In the genomic region with DNA sequence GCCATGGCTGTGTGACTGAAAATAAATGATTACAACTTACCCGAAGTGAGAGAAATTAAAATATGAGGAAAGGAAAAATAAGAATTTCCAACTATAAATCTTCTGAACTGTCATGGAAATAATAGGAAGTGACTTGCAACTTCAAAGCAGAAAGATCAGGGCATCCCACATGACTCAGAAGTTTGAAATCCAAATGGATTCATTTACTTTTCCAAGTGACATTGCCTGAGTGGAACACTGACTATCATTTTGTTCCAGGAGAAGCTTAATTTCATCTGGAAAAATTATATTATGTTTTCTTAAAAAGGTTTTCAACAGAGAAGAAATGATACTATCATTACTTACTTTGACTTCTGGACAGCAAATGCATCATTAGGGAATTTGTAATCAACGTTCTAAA, we compare ENCODE assay signal across 21 cellular contexts.
A peak's percentile ranks its signal among the peaks of the same experiment; 100 is the strongest.
DNase-seq lines count a peak whose midpoint lies in the region; ATAC-seq, FAIRE-seq and TF ChIP-seq lines count a peak whose summit lies in the region.
"Had no signal": no experiment of that assay in that cellular context is flagged by ENCODE, and none has a peak within 500 bp of the region (broad histone marks: within the 10 kb centered on the region; RNA-seq: fewer than 3 reads in every experiment).

No MANE protein-coding gene starts in this region.

- no peaks in the 10 kb centered on the region for H3K36me3 Mint-ChIP-seq in GM23338 (ENCODE audit: low read depth)
- H3K36me3 Mint-ChIP-seq: activated CD8-positive, alpha-beta memory T cell treated with anti-CD3 and anti-CD28 coated beads, Interleukin-2, amount 10 ng/mL, durations not matched to agents 7 days and 5 days; CD4-positive, CD25-positive, alpha-beta regulatory T cell had no signal

- no peaks in the 10 kb centered on the region for H4K20me1 ChIP-seq in GM23338 (replicated peaks; ENCODE audit: insufficient read depth)

- H3K4me2 ChIP-seq in GM23338, result no peak overlapping the region

- no peak for FAIRE-seq in H54 (lab: Jason Lieb, UNC)

- no peak overlapping the region for H3K27ac Mint-ChIP-seq in GM23338
- H3K27ac Mint-ChIP-seq: activated B cell treated with CpG ODN at 0.5 μM for 24 hours; activated CD8-positive, alpha-beta memory T cell treated with anti-CD3 and anti-CD28 coated beads, Interleukin-2, amount 10 ng/mL, durations not matched to agents 7 days and 5 days; activated T-cell treated with anti-CD3 and anti-CD28 coated beads, Interleukin-2, amount 50 U/mL, for 72 hours; CD4-positive, CD25-positive, alpha-beta regulatory T cell had no signal

- peaks cover 21% of the 10 kb centered on the region for H3K4me1 ChIP-seq in SJSA1 (replicated peaks)
- H3K4me1 ChIP-seq in GM23338 (ENCODE audit: insufficient read depth), result no peaks in the 10 kb centered on the region
- H3K4me1 ChIP-seq: adrenal gland, HAP-1, heart left ventricle, upper lobe of left lung had no signal

- no peak for TF ChIP-seq CTCF in fibroblast of the aortic adventitia (IDR thresholded peaks at IDR 0.05; ENCODE audit: insufficient read depth, low read length)
- no peak for TF ChIP-seq CTCF in GM23338 (conservative IDR thresholded peaks at IDR 0.05; ENCODE audit: low read depth in 2 of 2)

- peaks cover 4% of the 10 kb centered on the region; the same call in 1 of the 2 replicates for H3K9me2 ChIP-seq in GM23338 (ENCODE audit: insufficient read depth)

- DNase-seq in H54 (ENCODE audit: insufficient read length, low spot score) (peak; percentile 42), SJSA1 (ENCODE audit: low read depth in 1 of 2, low spot score in 2 of 2) (no peak), fibroblast of the aortic adventitia (ENCODE audit: low read depth) (peak; percentile 44), T1000 (lab: John Stamatoyannopoulos, UW) (no peak), GM23338 (ENCODE audit: low spot score) (no peak), NCI-H187 treated with DMSO at 0.1 percent for 48 hours (lab: John Stamatoyannopoulos, UW) (no peak), NCI-H2107 treated with DMSO at 0.1 percent for 48 hours (lab: John Stamatoyannopoulos, UW; ENCODE audit: unreplicated experiment) (no peak)
- DNase-seq: activated B cell treated with CpG ODN at 0.5 μM for 24 hours; activated CD8-positive, alpha-beta memory T cell treated with anti-CD3 and anti-CD28 coated beads, Interleukin-2, amount 10 ng/mL, durations not matched to agents 7 days and 5 days; activated naive CD4-positive, alpha-beta T cell treated with Interleukin-2 at 50 U/mL for 16 hours; activated T-cell treated with anti-CD3 and anti-CD28 coated beads, Interleukin-2, amount 50 U/mL, for 72 hours; adrenal gland; CD4-positive, CD25-positive, alpha-beta regulatory T cell; heart left ventricle; NCI-H1436; NCI-H774; posterior cingulate gyrus; right cardiac atrium; stimulated activated CD4-positive, alpha-beta T cell treated with anti-CD3 and anti-CD28 coated beads, Interleukin-2, amount 100 ng/mL, for 48 hours; upper lobe of left lung had no signal

- no peaks in the 10 kb centered on the region for H3K27me3 Mint-ChIP-seq in GM23338 (ENCODE audit: insufficient read depth, low read depth, poor library complexity)
- H3K27me3 Mint-ChIP-seq: activated B cell treated with CpG ODN at 0.5 μM for 24 hours; activated CD8-positive, alpha-beta memory T cell treated with anti-CD3 and anti-CD28 coated beads, Interleukin-2, amount 10 ng/mL, durations not matched to agents 7 days and 5 days; CD4-positive, CD25-positive, alpha-beta regulatory T cell had no signal

- no peaks in the 10 kb centered on the region for H3K4me1 Mint-ChIP-seq in GM23338
- H3K4me1 Mint-ChIP-seq: activated B cell treated with CpG ODN at 0.5 μM for 24 hours; activated CD8-positive, alpha-beta memory T cell treated with anti-CD3 and anti-CD28 coated beads, Interleukin-2, amount 10 ng/mL, durations not matched to agents 7 days and 5 days; CD4-positive, CD25-positive, alpha-beta regulatory T cell had no signal

- no peaks in the 10 kb centered on the region; the same call in 1 of the 2 replicates for H3K36me3 ChIP-seq in SJSA1
- H3K36me3 ChIP-seq in GM23338 (ENCODE audit: insufficient read depth), result no peaks in the 10 kb centered on the region
- H3K36me3 ChIP-seq: adrenal gland, HAP-1, heart left ventricle, upper lobe of left lung had no signal

- no peaks in the 10 kb centered on the region for H3F3A ChIP-seq in GM23338 (replicated peaks; ENCODE audit: low read depth)

- H3K27ac ChIP-seq in SJSA1 (0 out of 2 replicates have a peak overlapping the region, but pooled peaks have one; percentile 4), GM23338 (ENCODE audit: low read depth) (no peak overlapping the region)
- H3K27ac ChIP-seq: adrenal gland, heart left ventricle, upper lobe of left lung had no signal

- peaks cover 4% of the 10 kb centered on the region for H3K9me3 ChIP-seq in SJSA1 (replicated peaks)
- H3K9me3 ChIP-seq: adrenal gland, HAP-1, heart left ventricle, upper lobe of left lung had no signal

- no peak overlapping the region for H3K4me3 Mint-ChIP-seq in GM23338
- H3K4me3 Mint-ChIP-seq: activated B cell treated with CpG ODN at 0.5 μM for 24 hours; activated CD8-positive, alpha-beta memory T cell treated with anti-CD3 and anti-CD28 coated beads, Interleukin-2, amount 10 ng/mL, durations not matched to agents 7 days and 5 days; activated T-cell treated with anti-CD3 and anti-CD28 coated beads, Interleukin-2, amount 50 U/mL, for 72 hours; CD4-positive, CD25-positive, alpha-beta regulatory T cell had no signal

- TF ChIP-seq POLR2A in H54 (IDR thresholded peaks at IDR 0.05; ENCODE audit: low read depth, low read length), result no peak

- no peak overlapping the region for H3K4me3 ChIP-seq in SJSA1
- H3K4me3 ChIP-seq in fibroblast of the aortic adventitia (ENCODE audit: low read depth, low read length), result no peak overlapping the region
- H3K4me3 ChIP-seq in GM23338, result no peak overlapping the region
- H3K4me3 ChIP-seq: adrenal gland, HAP-1, heart left ventricle, upper lobe of left lung had no signal

- no peak overlapping the region for H2AFZ ChIP-seq in GM23338

- H3K79me2 ChIP-seq in GM23338 (replicated peaks; ENCODE audit: insufficient read depth), result no peaks in the 10 kb centered on the region

- H3K9me3 Mint-ChIP-seq in GM23338, result 0 out of 3 replicates have a peak, but pooled peaks cover 2% of the 10 kb centered on the region

- ATAC-seq in GM23338, result no peak
- ATAC-seq: activated CD8-positive, alpha-beta memory T cell treated with anti-CD3 and anti-CD28 coated beads, Interleukin-2, amount 10 ng/mL, durations not matched to agents 7 days and 5 days; activated T-cell treated with anti-CD3 and anti-CD28 coated beads, Interleukin-2, amount 50 U/mL, for 72 hours; heart left ventricle; right cardiac atrium had no signal

- H3K27me3 ChIP-seq in SJSA1 (replicated peaks) (peaks cover 4% of the 10 kb centered on the region; the same call in 1 of the 2 replicates), GM23338 (ENCODE audit: insufficient read depth) (no peaks in the 10 kb centered on the region)
- H3K27me3 ChIP-seq: adrenal gland, heart left ventricle, upper lobe of left lung had no signal

TF ChIP-seq in GM23338, 12 proteins besides CTCF, POLR2A, EP300 and RAD21 (continues in another document):
- TF ChIP-seq CREB1 (CRISPR knock-in tag; IDR thresholded peaks at IDR 0.05; ENCODE audit: low read depth) (no peak), EZH2phosphoT487 (IDR thresholded peaks at IDR 0.05; ENCODE audit: unreplicated experiment) (no peak), ZNF114 (CRISPR knock-in tag; IDR thresholded peaks at IDR 0.05) (no peak), STAT1 (IDR thresholded peaks at IDR 0.05; ENCODE audit: unreplicated experiment) (no peak), NANOG (IDR thresholded peaks at IDR 0.05; ENCODE audit: borderline replicate concordance) (no peak), POLR2AphosphoS5 (IDR thresholded peaks at IDR 0.05; ENCODE audit: low read depth) (no peak)
- TF ChIP-seq, protein P1, sequence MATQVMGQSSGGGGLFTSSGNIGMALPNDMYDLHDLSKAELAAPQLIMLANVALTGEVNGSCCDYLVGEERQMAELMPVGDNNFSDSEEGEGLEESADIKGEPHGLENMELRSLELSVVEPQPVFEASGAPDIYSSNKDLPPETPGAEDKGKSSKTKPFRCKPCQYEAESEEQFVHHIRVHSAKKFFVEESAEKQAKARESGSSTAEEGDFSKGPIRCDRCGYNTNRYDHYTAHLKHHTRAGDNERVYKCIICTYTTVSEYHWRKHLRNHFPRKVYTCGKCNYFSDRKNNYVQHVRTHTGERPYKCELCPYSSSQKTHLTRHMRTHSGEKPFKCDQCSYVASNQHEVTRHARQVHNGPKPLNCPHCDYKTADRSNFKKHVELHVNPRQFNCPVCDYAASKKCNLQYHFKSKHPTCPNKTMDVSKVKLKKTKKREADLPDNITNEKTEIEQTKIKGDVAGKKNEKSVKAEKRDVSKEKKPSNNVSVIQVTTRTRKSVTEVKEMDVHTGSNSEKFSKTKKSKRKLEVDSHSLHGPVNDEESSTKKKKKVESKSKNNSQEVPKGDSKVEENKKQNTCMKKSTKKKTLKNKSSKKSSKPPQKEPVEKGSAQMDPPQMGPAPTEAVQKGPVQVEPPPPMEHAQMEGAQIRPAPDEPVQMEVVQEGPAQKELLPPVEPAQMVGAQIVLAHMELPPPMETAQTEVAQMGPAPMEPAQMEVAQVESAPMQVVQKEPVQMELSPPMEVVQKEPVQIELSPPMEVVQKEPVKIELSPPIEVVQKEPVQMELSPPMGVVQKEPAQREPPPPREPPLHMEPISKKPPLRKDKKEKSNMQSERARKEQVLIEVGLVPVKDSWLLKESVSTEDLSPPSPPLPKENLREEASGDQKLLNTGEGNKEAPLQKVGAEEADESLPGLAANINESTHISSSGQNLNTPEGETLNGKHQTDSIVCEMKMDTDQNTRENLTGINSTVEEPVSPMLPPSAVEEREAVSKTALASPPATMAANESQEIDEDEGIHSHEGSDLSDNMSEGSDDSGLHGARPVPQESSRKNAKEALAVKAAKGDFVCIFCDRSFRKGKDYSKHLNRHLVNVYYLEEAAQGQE (IDR thresholded peaks at IDR 0.05; ENCODE audit: unreplicated experiment), result no peak

Comparison
In these comparisons a context has a peak if more than half of its experiments do, and no peak if none do; other contexts are left out.
1. DNase-seq: peak in H54 (single experiment) and fibroblast of the aortic adventitia (single experiment); none in SJSA1 (0 of 2), T1000 (single experiment), GM23338 (single experiment), NCI-H187 treated with DMSO at 0.1 percent for 48 hours (single experiment) and NCI-H2107 treated with DMSO at 0.1 percent for 48 hours (single experiment).